Comparison of ENCODE assay signal across 1 cellular context in the genomic region with DNA sequence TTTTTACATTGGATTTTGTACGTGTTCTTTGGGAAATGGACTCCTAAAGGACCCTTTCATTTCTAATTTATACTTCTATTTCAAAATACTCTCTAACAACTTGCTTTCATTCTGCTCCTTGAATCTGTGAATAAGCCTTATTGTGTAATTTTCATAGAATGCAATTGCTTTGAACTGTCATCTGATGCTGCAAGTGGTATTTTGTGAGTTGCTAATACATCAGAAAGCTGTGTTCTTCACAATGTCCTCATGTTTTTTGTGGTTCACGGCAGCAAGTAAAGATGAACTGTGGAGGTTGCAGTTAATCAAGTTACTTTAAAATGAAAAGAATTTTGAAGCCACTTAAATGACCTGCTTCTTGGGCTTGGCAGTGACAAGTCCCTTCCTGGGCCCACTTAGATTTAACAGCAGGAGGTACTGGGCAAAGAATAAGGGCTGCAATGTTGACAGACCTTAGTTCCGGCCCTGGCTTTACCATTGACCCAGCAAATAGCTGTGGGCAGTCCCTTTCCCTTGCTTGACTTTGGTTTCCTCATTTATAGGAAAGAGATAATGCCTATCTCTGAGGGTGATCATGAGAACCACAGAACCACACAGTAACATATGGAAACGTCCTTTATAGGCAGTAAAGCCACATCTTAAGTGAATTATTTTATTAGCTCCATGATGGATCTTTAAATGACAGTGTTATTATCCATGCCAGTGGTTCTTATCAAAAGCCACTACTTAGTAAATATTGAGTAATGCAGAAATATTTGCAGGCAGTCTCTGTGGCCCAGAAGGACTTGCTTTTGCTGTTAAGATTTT.
TF ChIP-seq lines count a peak whose summit lies in the region.

No MANE protein-coding gene starts in this region.

TF ChIP-seq in liver, 16 proteins besides CTCF, POLR2A, EP300 and RAD21 (continued from another document):
- TF ChIP-seq, protein P1, sequence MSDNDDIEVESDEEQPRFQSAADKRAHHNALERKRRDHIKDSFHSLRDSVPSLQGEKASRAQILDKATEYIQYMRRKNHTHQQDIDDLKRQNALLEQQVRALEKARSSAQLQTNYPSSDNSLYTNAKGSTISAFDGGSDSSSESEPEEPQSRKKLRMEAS (IDR thresholded peaks at IDR 0.05), result peak; percentile 27
- TF ChIP-seq RXRA (IDR thresholded peaks at IDR 0.05), result peak in 1 of 2 donors; percentile 64
TF ChIP-seq in liver: peak in this region for 10.
